ENCODE assay signal across 14 cellular contexts in genomic region chr4:184962125-184962638, GRCh38. TPM values are rescaled to one million over a fixed set of nuclear protein-coding genes. Genes with fewer than 3 reads are reported as not detected.
DNase-seq lines count a peak whose midpoint lies in the region; ATAC-seq and TF ChIP-seq lines count a peak whose summit lies in the region.
"Had no signal": no experiment of that assay in that cellular context is flagged by ENCODE, and none has a peak within 500 bp of the region (broad histone marks: within the 10 kb centered on the region; RNA-seq: fewer than 3 reads in every experiment).

No MANE protein-coding gene starts in this region.

- POLR2A ChIA-PET in CD4-positive, alpha-beta T cell (lab: Charles Lee): no interaction called here

- H3K27me3 Mint-ChIP-seq in CD4-positive, alpha-beta T cell: peaks cover 5% of the 10 kb centered on the region
- H3K27me3 Mint-ChIP-seq in IgD-negative memory B cell: peaks cover 2% of the 10 kb centered on the region
- H3K27me3 Mint-ChIP-seq in activated naive CD8-positive, alpha-beta T cell treated with anti-CD3 and anti-CD28 coated beads, Interleukin-2, amount 50 U/mL, for 24 hours: peaks cover 6% of the 10 kb centered on the region

- no peak for TF ChIP-seq CTCF in CD4-positive, alpha-beta T cell (IDR thresholded peaks at IDR 0.05)

- H3K4me1 Mint-ChIP-seq in CD4-positive, alpha-beta T cell (ENCODE audit: low read depth): peaks cover 11% of the 10 kb centered on the region
- peaks cover 3 to 6% (median 4%) of the 10 kb centered on the region in 3 donors for H3K4me1 Mint-ChIP-seq in IgD-negative memory B cell
- H3K4me1 Mint-ChIP-seq in activated naive CD8-positive, alpha-beta T cell treated with anti-CD3 and anti-CD28 coated beads, Interleukin-2, amount 50 U/mL, for 24 hours: peaks cover 6% of the 10 kb centered on the region

- H3K27ac ChIP-seq in CD4-positive, alpha-beta T cell (ENCODE audit: low read depth, low read length): no peak overlapping the region
- H3K27ac ChIP-seq: A549, GM23248 had no signal

- peaks cover 12% of the 10 kb centered on the region for H3K36me3 Mint-ChIP-seq in CD4-positive, alpha-beta T cell (ENCODE audit: low read depth)
- H3K36me3 Mint-ChIP-seq in IgD-negative memory B cell: peaks cover 2% of the 10 kb centered on the region
- H3K36me3 Mint-ChIP-seq in activated naive CD8-positive, alpha-beta T cell treated with anti-CD3 and anti-CD28 coated beads, Interleukin-2, amount 50 U/mL, for 24 hours (ENCODE audit: low read depth): peaks cover 3% of the 10 kb centered on the region

- H3K4me3 Mint-ChIP-seq in CD4-positive, alpha-beta T cell: no peak overlapping the region
- no peak overlapping the region for H3K4me3 Mint-ChIP-seq in IgD-negative memory B cell
- no peak overlapping the region for H3K4me3 Mint-ChIP-seq in activated naive CD8-positive, alpha-beta T cell treated with anti-CD3 and anti-CD28 coated beads, Interleukin-2, amount 50 U/mL, for 24 hours

- ATAC-seq in CD4-positive, alpha-beta T cell (ENCODE audit: poor library complexity): no peak
- ATAC-seq in left lobe of liver: peak; percentile 17
- ATAC-seq in left colon: no peak
- ATAC-seq in activated naive CD8-positive, alpha-beta T cell treated with anti-CD3 and anti-CD28 coated beads, Interleukin-2, amount 50 U/mL, for 24 hours: no peak

- intact Hi-C loops in CD4-positive, alpha-beta T cell (cut with DNase I, micrococcal nuclease): loop anchor here in 1 of 2 experiments (5.0 to 10.0 kb wide), 3 partner anchors 137 to 700 kb away; partner anchors contain the start of genes ACSL1 and IRF2
- intact Hi-C loops in posterior vena cava (cut with DNase I): no loop called here
- intact Hi-C loops in left colon (cut with DNase I, micrococcal nuclease): no loop called here

- DNase-seq in CD4-positive, alpha-beta T cell: no peak
- DNase-seq in left lobe of liver (ENCODE audit: low spot score) (peak; percentile 44), posterior vena cava (ENCODE audit: low spot score) (peak; percentile 18), left colon (no peak), KG1 (lab: John Stamatoyannopoulos, UW) (no peak)
- no peak for DNase-seq in stimulated activated naive CD4-positive, alpha-beta T cell (lab: John Stamatoyannopoulos, UW)
- DNase-seq in activated naive CD8-positive, alpha-beta T cell treated with anti-CD3 and anti-CD28 coated beads, Interleukin-2, amount 50 U/mL, for 24 hours: no peak
- DNase-seq: BE2C, EL, GM23248 had no signal

- CTCF ChIA-PET in CD4-positive, alpha-beta T cell (lab: Charles Lee): no interaction called here

- no peaks in the 10 kb centered on the region for H3K27me3 ChIP-seq in CD4-positive, alpha-beta T cell (ENCODE audit: control insufficient read depth, insufficient read depth, low read length)
- H3K27me3 ChIP-seq: BE2C had no signal

- H3K9me3 Mint-ChIP-seq in CD4-positive, alpha-beta T cell: peaks cover 4% of the 10 kb centered on the region
- H3K9me3 Mint-ChIP-seq in IgD-negative memory B cell: peaks cover 2 to 4% (median 3%) of the 10 kb centered on the region in 3 donors
- peaks cover 7% of the 10 kb centered on the region for H3K9me3 Mint-ChIP-seq in activated naive CD8-positive, alpha-beta T cell treated with anti-CD3 and anti-CD28 coated beads, Interleukin-2, amount 50 U/mL, for 24 hours

- H3K9me3 ChIP-seq in CD4-positive, alpha-beta T cell (ENCODE audit: control insufficient read depth, low read length): no peaks in the 10 kb centered on the region
- H3K9me3 ChIP-seq: A549, BE2C had no signal

- H3K27ac Mint-ChIP-seq in CD4-positive, alpha-beta T cell: peak overlapping the region; percentile 37
- H3K27ac Mint-ChIP-seq in IgD-negative memory B cell: peak overlapping the region in 2 of 3 donors; percentile 30 to 99
- no peak overlapping the region for H3K27ac Mint-ChIP-seq in activated naive CD8-positive, alpha-beta T cell treated with anti-CD3 and anti-CD28 coated beads, Interleukin-2, amount 50 U/mL, for 24 hours

RNA-seq across cellular contexts. Expression of gene HELT, which starts 56.1 kb away (rescaled TPM):
- total RNA-seq in CD4-positive, alpha-beta T cell: not detected
- polyA plus RNA-seq in IgD-negative memory B cell: not detected
- total RNA-seq in left lobe of liver (not detected), posterior vena cava (not detected), left colon (not detected)
- total RNA-seq: GM23248, K562 had no signal
- polyA plus RNA-seq: A549, AG04450, GM23248, K562 had no signal

Comparison
In these comparisons a context has a peak if more than half of its experiments do, and no peak if none do; other contexts are left out.
1. DNase-seq: peak in left lobe of liver (single experiment) and posterior vena cava (single experiment); none in CD4-positive, alpha-beta T cell (0 of 10), stimulated activated naive CD4-positive, alpha-beta T cell (0 of 6), left colon (0 of 2), activated naive CD8-positive, alpha-beta T cell treated with anti-CD3 and anti-CD28 coated beads, Interleukin-2, amount 50 U/mL, for 24 hours (single experiment) and KG1 (single experiment).